In the genomic region with DNA sequence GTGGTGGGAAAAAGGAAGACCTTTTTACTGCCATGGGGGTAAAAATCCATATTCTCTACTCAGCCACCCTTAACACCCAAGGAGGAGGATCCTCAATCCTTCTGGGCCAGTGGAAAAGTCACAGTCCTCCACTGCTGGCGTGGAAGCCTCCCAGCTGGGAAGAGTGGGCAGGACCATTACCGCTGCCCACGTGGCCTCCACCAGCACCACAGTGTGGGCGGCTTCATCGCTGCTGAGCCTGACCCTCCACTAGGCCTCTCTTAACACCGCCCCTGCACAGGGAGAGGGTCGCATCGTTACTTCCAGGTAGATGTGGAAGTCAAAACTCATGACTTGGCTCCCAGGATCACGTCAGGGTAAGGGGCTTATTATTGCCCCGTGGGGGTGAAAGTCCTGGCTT, we compare ENCODE assay signal across 1 cellular context.
TF ChIP-seq lines count a peak whose summit lies in the region.

No MANE protein-coding gene starts in this region.

TF ChIP-seq in H1, 55 proteins besides CTCF, POLR2A, EP300 and RAD21 (continued from another document):
- TF ChIP-seq RNF2 (IDR thresholded peaks at IDR 0.05; ENCODE audit: borderline replicate concordance, low read depth, low read length, missing control alignments, poor library complexity, severe bottlenecking) = no peak
